In genomic region chr3:190883973-190884832, GRCh38 we compare ENCODE assay signal across 1 cellular context.
TF ChIP-seq lines count a peak whose summit lies in the region.

No MANE protein-coding gene starts in this region.

TF ChIP-seq in HCT116, 20 proteins besides CTCF, POLR2A, EP300 and RAD21 (continued from another document):
- TF ChIP-seq REST (IDR thresholded peaks at IDR 0.05; ENCODE audit: low read depth) (no peak), JUND (IDR thresholded peaks at IDR 0.05) (no peak), SP1 (IDR thresholded peaks at IDR 0.05; ENCODE audit: low read depth) (no peak), CBX3 (IDR thresholded peaks at IDR 0.05; ENCODE audit: low read depth) (no peak), POLR2AphosphoS5 (IDR thresholded peaks at IDR 0.05; ENCODE audit: low read depth, low read length) (no peak), CEBPB (IDR thresholded peaks at IDR 0.05; ENCODE audit: low read depth) (no peak), ATF3 (IDR thresholded peaks at IDR 0.05) (no peak), YY1 (IDR thresholded peaks at IDR 0.05; ENCODE audit: extremely low read depth, insufficient replicate concordance, low read depth, low read length) (no peak)
